1 cellular context compared by ENCODE assay signal in the genomic region with DNA sequence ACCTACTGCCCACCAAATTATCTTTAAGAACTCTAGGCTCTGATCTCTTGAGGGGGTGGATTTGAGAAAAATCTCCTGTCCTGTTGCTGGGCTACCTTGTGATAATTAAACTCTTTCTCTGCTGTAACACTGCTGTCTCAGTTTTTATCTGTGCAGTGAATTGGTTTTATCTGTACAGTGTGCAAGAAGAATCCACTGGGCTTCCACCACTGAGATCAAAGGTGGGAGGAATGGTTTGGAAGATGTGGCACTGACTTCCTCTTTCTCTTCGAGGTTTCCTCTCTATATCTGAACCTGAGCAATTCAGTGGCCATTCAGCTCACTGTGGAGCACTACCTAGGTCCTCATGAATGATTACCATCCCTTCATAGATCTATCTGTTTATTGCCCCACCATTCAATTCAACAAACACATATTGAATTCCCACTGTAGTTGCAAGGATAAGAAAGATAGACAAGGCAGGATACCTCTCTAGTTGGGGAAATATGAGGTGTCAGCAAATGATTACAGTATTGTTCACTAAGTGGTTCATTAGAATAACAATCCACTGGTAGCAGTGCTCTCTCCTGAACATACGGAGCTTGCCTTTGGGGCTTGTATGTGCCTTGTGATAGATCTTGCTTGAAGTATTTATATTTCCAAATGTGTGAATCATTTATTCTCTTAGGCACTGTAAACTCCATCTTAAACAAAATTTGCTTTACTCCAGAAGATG.
TF ChIP-seq lines count a peak whose summit lies in the region.

No MANE protein-coding gene starts in this region.

TF ChIP-seq in H1, 55 proteins besides CTCF, POLR2A, EP300 and RAD21:
- TF ChIP-seq MAFK (IDR thresholded peaks at IDR 0.05; ENCODE audit: low read depth, low read length): peak; percentile 35; the same call in 1 of the 2 replicates
- TF ChIP-seq ZNF274 (IDR thresholded peaks at IDR 0.05; ENCODE audit: borderline replicate concordance, extremely low read depth, low read length): no peak
- TF ChIP-seq NRF1 (IDR thresholded peaks at IDR 0.05; ENCODE audit: low read depth, low read length): no peak
- TF ChIP-seq EGR1 (IDR thresholded peaks at IDR 0.05; ENCODE audit: borderline replicate concordance, low read depth, low read length): no peak
- no peak for TF ChIP-seq SIN3A (conservative IDR thresholded peaks at IDR 0.05 in 1 of 2, IDR thresholded peaks at IDR 0.05 in 1 of 2; ENCODE audit: low read depth in 1 of 2, low read length in 2 of 2)
